In the genomic region with DNA sequence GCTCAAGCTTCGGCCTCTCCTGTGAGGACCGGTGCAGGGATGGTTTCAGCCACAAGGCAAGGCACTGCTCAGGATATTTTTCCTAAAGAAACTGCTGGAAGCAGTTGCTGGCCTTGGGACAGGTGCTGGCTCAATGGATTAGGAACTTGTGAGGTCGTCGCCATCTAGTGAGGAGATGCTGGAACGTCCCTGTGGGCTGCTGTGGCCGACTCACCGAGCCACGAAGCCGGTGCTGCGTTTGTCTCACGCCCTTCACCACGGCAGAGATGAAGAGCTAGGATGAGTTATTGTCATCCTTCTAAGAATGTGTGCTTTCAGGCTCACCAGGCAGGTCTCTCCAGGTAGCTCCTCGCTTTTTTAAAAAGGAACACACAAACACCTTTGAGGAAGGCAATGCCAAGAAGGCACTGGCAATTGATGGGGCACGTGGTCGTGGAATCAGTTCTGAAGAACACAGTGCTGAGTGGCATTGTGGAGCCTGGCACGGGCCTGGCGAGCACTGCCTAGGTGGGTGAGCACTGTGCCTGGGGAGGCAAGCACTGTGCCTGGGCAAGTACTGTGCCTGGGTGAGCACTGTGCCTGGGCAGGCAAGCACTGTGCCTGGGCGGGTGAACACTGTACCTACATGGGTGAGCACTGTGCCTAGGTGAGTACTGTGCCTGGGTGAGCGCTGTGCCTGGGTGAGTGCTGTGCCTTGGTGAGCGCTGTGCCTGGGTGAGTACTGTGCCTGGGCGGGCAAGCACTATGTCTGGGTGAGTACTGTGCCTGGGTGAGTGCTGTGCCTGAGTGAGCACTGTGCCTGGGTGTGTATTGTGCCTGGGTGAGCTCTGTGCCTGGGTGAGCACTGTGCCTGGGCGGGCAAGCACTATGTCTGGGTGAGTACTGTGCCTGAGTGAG, we compare ENCODE assay signal across 8 cellular contexts.
DNase-seq lines count a peak whose midpoint lies in the region; ATAC-seq and TF ChIP-seq lines count a peak whose summit lies in the region.

No MANE protein-coding gene starts in this region.

- TF ChIP-seq CTCF in HFF-Myc (IDR thresholded peaks at IDR 0.05; ENCODE audit: low read depth, low read length, missing control alignments): peak; percentile 45
- TF ChIP-seq CTCF in PC-9 (conservative IDR thresholded peaks at IDR 0.05): peak; percentile 46; the same call in 1 of the 2 replicates
- TF ChIP-seq CTCF in fibroblast of lung (conservative IDR thresholded peaks at IDR 0.05 in 1 of 2, IDR thresholded peaks at IDR 0.05 in 1 of 2; ENCODE audit: low read depth in 1 of 2, low read length in 2 of 2): peak; percentile 42 to 52
- peak in 2 of 6 experiments; percentile 22 to 23 for TF ChIP-seq CTCF in esophagus squamous epithelium (IDR thresholded peaks at IDR 0.05)

- H3K4me2 ChIP-seq in PC-9 (no peak overlapping the region), fibroblast of lung (ENCODE audit: extremely low read depth, insufficient read depth, low read length) (no peak overlapping the region)

- H3K4me1 ChIP-seq in PC-9 (replicated peaks; ENCODE audit: insufficient read depth) (no peaks in the 10 kb centered on the region), fibroblast of lung (ENCODE audit: control insufficient read depth, extremely low read depth, insufficient read depth, low read length) (no peaks in the 10 kb centered on the region), esophagus squamous epithelium (no peaks in the 10 kb centered on the region)

- no peak overlapping the region for H3K9ac ChIP-seq in fibroblast of lung (ENCODE audit: insufficient read depth, low read length)

- H3K9me3 ChIP-seq in PC-9 (ENCODE audit: insufficient read depth, low read depth): no peaks in the 10 kb centered on the region
- no peaks in the 10 kb centered on the region for H3K9me3 ChIP-seq in fibroblast of lung (ENCODE audit: control insufficient read depth, insufficient read depth, low read depth, low read length)
- no peaks in the 10 kb centered on the region for H3K9me3 ChIP-seq in esophagus squamous epithelium

- intact Hi-C loops in PC-9 (cut with micrococcal nuclease; ENCODE audit: unreplicated experiment) (no loop called here), esophagus squamous epithelium (cut with DNase I) (no loop called here)

- BruUV-seq in PC-9 (replicated peaks; lab: Mats Ljungman, UMichigan): no TSS peak

- H2AFZ ChIP-seq in PC-9: no peak overlapping the region
- H2AFZ ChIP-seq in fibroblast of lung (ENCODE audit: low read length): no peak overlapping the region

- H3K36me3 ChIP-seq in PC-9 (ENCODE audit: low read depth) (no peaks in the 10 kb centered on the region), fibroblast of lung (ENCODE audit: control insufficient read depth, insufficient read depth, low read length) (no peaks in the 10 kb centered on the region), esophagus squamous epithelium (no peaks in the 10 kb centered on the region)

- WGBS in esophagus squamous epithelium, 2 donors: 25 to 27% methylated on average over 10 to 15 of the region's 22 CpGs

- H3K4me3 ChIP-seq in HFF-Myc (replicated peaks; ENCODE audit: low read depth, low read length) (no peak overlapping the region), PC-9 (no peak overlapping the region), fibroblast of lung (replicated peaks in 1 of 4; ENCODE audit: control extremely low read depth in 1 of 4, insufficient read depth in 1 of 4, low read depth in 3 of 4, low read length in 4 of 4) (no peak overlapping the region), esophagus squamous epithelium (no peak overlapping the region)

- H3K27ac ChIP-seq in PC-9: no peak overlapping the region
- H3K27ac ChIP-seq in fibroblast of lung (ENCODE audit: insufficient read depth, low read length): no peak overlapping the region
- H3K27ac ChIP-seq in esophagus squamous epithelium: no peak overlapping the region

- DNase-seq in COR-L47 (lab: John Stamatoyannopoulos, UW) (peak; percentile 92), HFF-Myc (ENCODE audit: extremely low read depth, low read depth) (peak; percentile 15), PC-9 (peak in 1 of 2 experiments; percentile 27), fibroblast of lung (ENCODE audit: low read depth in 2 of 2) (peak; percentile 33 to 70), occipital lobe (lab: John Stamatoyannopoulos, UW) (peak; percentile 40), esophagus squamous epithelium (lab: John Stamatoyannopoulos, UW) (no peak)

- TF ChIP-seq POLR2A in esophagus squamous epithelium (IDR thresholded peaks at IDR 0.05): no peak

- H3K79me2 ChIP-seq in PC-9 (ENCODE audit: low read depth) (no peaks in the 10 kb centered on the region), fibroblast of lung (ENCODE audit: control insufficient read depth, insufficient read depth, low read length) (no peaks in the 10 kb centered on the region)

- no peaks in the 10 kb centered on the region for H3K9me2 ChIP-seq in PC-9 (ENCODE audit: insufficient read depth)

- H3K27me3 ChIP-seq in PC-9 (ENCODE audit: insufficient read depth, low read depth): peaks cover 97% of the 10 kb centered on the region
- H3K27me3 ChIP-seq in fibroblast of lung (ENCODE audit: control insufficient read depth, insufficient read depth, low read length): no peaks in the 10 kb centered on the region
- peaks cover 0 to 59% (median 0%) of the 10 kb centered on the region in 4 donors for H3K27me3 ChIP-seq in esophagus squamous epithelium

- POLR2A ChIA-PET in PC-9 (lab: Charles Lee; ENCODE audit: unreplicated experiment): interaction anchor here (0.6 kb wide), 1 partner anchor 116 kb away, joined by 7 read pairs; no protein-coding TSS in a partner anchor

- ATAC-seq in HG02798 (IDR thresholded peaks at IDR 0.05; ENCODE audit: poor library complexity, unreplicated experiment): no peak
- no peak for ATAC-seq in GM19452 (IDR thresholded peaks at IDR 0.05; ENCODE audit: unreplicated experiment)

- H3F3A ChIP-seq in PC-9 (ENCODE audit: insufficient read depth, low read depth): no peaks in the 10 kb centered on the region

- H4K20me1 ChIP-seq in PC-9 (ENCODE audit: insufficient read depth) (no peaks in the 10 kb centered on the region), fibroblast of lung (ENCODE audit: control insufficient read depth, extremely low read depth, insufficient read depth, low read length) (no peaks in the 10 kb centered on the region)

- CTCF ChIA-PET in PC-9 (lab: Charles Lee): interaction anchor here (0.8 kb wide), 1 partner anchor 263 kb away, joined by 4 read pairs; no protein-coding TSS in a partner anchor
